8 cellular contexts compared by ENCODE assay signal in the genomic region with DNA sequence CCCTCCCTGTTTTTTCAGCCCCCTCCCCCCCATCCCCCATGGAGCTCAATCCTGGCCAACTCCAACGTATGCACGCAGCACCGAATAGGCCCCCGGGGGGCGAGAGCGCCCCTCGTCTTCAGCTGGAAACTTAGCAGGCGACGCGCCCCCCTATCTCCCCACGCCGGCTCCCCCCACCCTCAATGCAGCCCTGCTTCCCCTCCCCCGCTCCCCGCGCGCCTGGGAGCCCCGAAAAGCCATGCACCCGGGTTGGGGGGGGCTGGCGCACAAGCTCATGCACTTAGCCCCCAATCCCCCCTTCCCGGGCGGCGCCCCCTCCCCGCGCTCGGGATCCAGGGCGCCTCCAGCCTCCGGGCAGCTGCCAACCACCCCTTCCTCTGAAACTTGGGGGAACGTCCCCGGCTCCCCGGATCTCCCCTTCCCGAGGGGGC. TPM values are rescaled to one million over a fixed set of nuclear protein-coding genes. Genes with fewer than 3 reads are reported as not detected.
DNase-seq lines count a peak whose midpoint lies in the region; ATAC-seq and TF ChIP-seq lines count a peak whose summit lies in the region.

No MANE protein-coding gene starts in this region.

- H3K9me3 ChIP-seq in HUES48 (ENCODE audit: control insufficient read depth, insufficient read depth, low read length) (no peaks in the 10 kb centered on the region), gastrocnemius medialis (no peaks in the 10 kb centered on the region)

- no peak for TF ChIP-seq CTCF in gastrocnemius medialis (IDR thresholded peaks at IDR 0.05 in 4 of 5, conservative IDR thresholded peaks at IDR 0.05 in 1 of 5)

- H3K4me1 ChIP-seq in HUES48 (ENCODE audit: control insufficient read depth, insufficient read depth, low read length) (peaks cover 16% of the 10 kb centered on the region), gastrocnemius medialis (peaks cover 31 to 32% of the 10 kb centered on the region in 2 donors)

- peaks cover 38% of the 10 kb centered on the region for H3K4me1 Mint-ChIP-seq in activated T-cell treated with anti-CD3 and anti-CD28 coated beads, Interleukin-2, amount 50 U/mL, for 4 hours (ENCODE audit: low read depth)

- TF ChIP-seq POLR2A in gastrocnemius medialis (IDR thresholded peaks at IDR 0.05): no peak

- H3K9me3 Mint-ChIP-seq in activated T-cell treated with anti-CD3 and anti-CD28 coated beads, Interleukin-2, amount 50 U/mL, for 4 hours: no peaks in the 10 kb centered on the region

- in situ Hi-C loops in gastrocnemius medialis (cut with MboI; ENCODE audit: low sequenced_read_pairs in 4 of 4): loop anchor here in 2 of 4 donors (10.0 kb wide), 2 partner anchors 61 to 81 kb away; partner anchors contain the start of genes EEF2 (in 1 of the 2) and PIAS4 (in 1 of the 2)

- peaks cover 3% of the 10 kb centered on the region for H3K36me3 Mint-ChIP-seq in activated T-cell treated with anti-CD3 and anti-CD28 coated beads, Interleukin-2, amount 50 U/mL, for 4 hours (ENCODE audit: insufficient read depth)

- H3K27me3 Mint-ChIP-seq in activated T-cell treated with anti-CD3 and anti-CD28 coated beads, Interleukin-2, amount 50 U/mL, for 4 hours (ENCODE audit: low read depth): no peaks in the 10 kb centered on the region

- no peak overlapping the region for H3K9ac ChIP-seq in HUES48 (ENCODE audit: low read depth, low read length)

- H3K36me3 ChIP-seq in HUES48 (ENCODE audit: control insufficient read depth, insufficient read depth, low read length) (peaks cover 3% of the 10 kb centered on the region; the same call in 1 of the 2 replicates), gastrocnemius medialis (no peaks in the 10 kb centered on the region)

- H3K27ac ChIP-seq in HUES48 (ENCODE audit: low read depth, low read length) (no peak overlapping the region), gastrocnemius medialis (peak overlapping the region; percentile 85 to 97 (median 96))

- intact Hi-C loops in left ventricle myocardium superior (cut with micrococcal nuclease): no loop called here
- intact Hi-C loops in gastrocnemius medialis (cut with DNase I; ENCODE audit: low total_unique reads): loop anchor here (2.0 to 10.0 kb wide), 7 partner anchors 59 to 1971 kb away; partner anchors contain the start of genes ANKRD24, APBA3, CHAF1A and IZUMO4

- peak overlapping the region; percentile 63 for H3K4me3 Mint-ChIP-seq in activated T-cell treated with anti-CD3 and anti-CD28 coated beads, Interleukin-2, amount 50 U/mL, for 4 hours

- H3K4me3 ChIP-seq in HUES48 (ENCODE audit: low read depth, low read length) (peak overlapping the region; percentile 62), gastrocnemius medialis (peak overlapping the region; percentile 85 to 100 (median 97))

- peaks cover 22% of the 10 kb centered on the region for H3K27me3 ChIP-seq in HUES48 (ENCODE audit: control insufficient read depth, insufficient read depth, low read length)
- H3K27me3 ChIP-seq in gastrocnemius medialis: no peaks in the 10 kb centered on the region

- no peak for ATAC-seq in activated T-cell treated with anti-CD3 and anti-CD28 coated beads, Interleukin-2, amount 50 U/mL, for 4 hours
- ATAC-seq in left ventricle myocardium superior (no peak), gastrocnemius medialis (no peak)

- peak; percentile 61 for DNase-seq in activated T-cell treated with anti-CD3 and anti-CD28 coated beads, Interleukin-2, amount 50 U/mL, for 4 hours
- peak; percentile 75 for DNase-seq in left ventricle myocardium superior
- DNase-seq in gastrocnemius medialis: no peak
- no peak for DNase-seq in NCI-H1436 treated with DMSO at 0.1 percent for 48 hours (lab: John Stamatoyannopoulos, UW)
- DNase-seq in NCI-H2081 (lab: John Stamatoyannopoulos, UW): no peak
- DNase-seq in hepatic stellate cell (ENCODE audit: low spot score): no peak
- no peak for DNase-seq in AG08396 (ENCODE audit: low spot score)

RNA-seq across cellular contexts. Expression of gene ZBTB7A, which starts 0.5 kb away (rescaled TPM):
- 10 to 100 TPM; 46.6 to 49.6 (median 47.4) TPM for total RNA-seq in activated T-cell treated with anti-CD3 and anti-CD28 coated beads, Interleukin-2, amount 50 U/mL, for 4 hours
- total RNA-seq in left ventricle myocardium superior (35.2 TPM), gastrocnemius medialis (100 to 1,000 TPM in 2 of 4 donors, 10 to 100 TPM in 2; 50.0 to 104 (median 91.9) TPM)

RNA-seq across cellular contexts. Expression of gene MAP2K2, which starts 57.7 kb away (rescaled TPM):
- 100 to 1,000 TPM; 136 to 143 (median 139) TPM for total RNA-seq in activated T-cell treated with anti-CD3 and anti-CD28 coated beads, Interleukin-2, amount 50 U/mL, for 4 hours
- total RNA-seq in left ventricle myocardium superior: 148 TPM
- total RNA-seq in gastrocnemius medialis: 100 to 1,000 TPM; 101 to 207 (median 138) TPM

RNA-seq across cellular contexts. Expression of gene PIAS4, which starts 58.7 kb away (rescaled TPM):
- 10 to 100 TPM; 33.9 to 37.0 (median 35.3) TPM for total RNA-seq in activated T-cell treated with anti-CD3 and anti-CD28 coated beads, Interleukin-2, amount 50 U/mL, for 4 hours
- total RNA-seq in left ventricle myocardium superior: 19.8 TPM
- total RNA-seq in gastrocnemius medialis: 10 to 100 TPM; 15.5 to 20.0 (median 17.5) TPM

Comparison
In these comparisons a context has a peak if more than half of its experiments do, and no peak if none do; other contexts are left out.
1. DNase-seq: peak in activated T-cell treated with anti-CD3 and anti-CD28 coated beads, Interleukin-2, amount 50 U/mL, for 4 hours (single experiment) and left ventricle myocardium superior (single experiment); none in gastrocnemius medialis (0 of 2), NCI-H1436 treated with DMSO at 0.1 percent for 48 hours (single experiment), NCI-H2081 (0 of 2), hepatic stellate cell (single experiment) and AG08396 (single experiment).